ENCODE assay signal across 18 cellular contexts in genomic region chr18:36139251-36139650, GRCh38. TPM values are rescaled to one million over a fixed set of nuclear protein-coding genes. Genes with fewer than 3 reads are reported as not detected.
A peak's percentile ranks its signal among the peaks of the same experiment; 100 is the strongest.
DNase-seq lines count a peak whose midpoint lies in the region; ATAC-seq, FAIRE-seq and TF ChIP-seq lines count a peak whose summit lies in the region.
"Had no signal": no experiment of that assay in that cellular context is flagged by ENCODE, and none has a peak within 500 bp of the region (broad histone marks: within the 10 kb centered on the region; RNA-seq: fewer than 3 reads in every experiment).

No MANE protein-coding gene starts in this region.

- TF ChIP-seq CTCF in GM12878 (IDR thresholded peaks at IDR 0.05 in 2 of 3, conservative IDR thresholded peaks at IDR 0.05 in 1 of 3; ENCODE audit: control insufficient read depth in 2 of 3, extremely low read depth in 1 of 3, insufficient read depth in 1 of 3, low read depth in 3 of 3, low read length in 3 of 3) (no peak), body of pancreas (IDR thresholded peaks at IDR 0.05) (no peak)

- in situ Hi-C loops in GM12878 (cut with MboI), result no loop called here

- H3K4me2 ChIP-seq in GM12878 (ENCODE audit: control insufficient read depth, insufficient read depth), result no peak overlapping the region
- H3K4me2 ChIP-seq: A549; BLaER1 treated with 17β-estradiol and CSF1 and Interleukin-3, amounts not matched to agents 10 nM and 100 nM had no signal

- WGBS in GM12878 (ENCODE audit: insufficient coverage, insufficient replicate concordance, low lambda C conversion rate, missing lambda C conversion rate), result 98% methylated on average over 5 of the region's 5 CpGs
- 86 to 96% methylated on average over 5 of the region's 5 CpGs for WGBS in body of pancreas, 2 donors

- DNase-seq in COLO668 (lab: John Stamatoyannopoulos, UW; ENCODE audit: unreplicated experiment), result peak; percentile 78
- peak; percentile 3 for DNase-seq in ELF-1 (ENCODE audit: low read depth, low spot score)
- peak; percentile 58 for DNase-seq in NCI-H2171 (lab: John Stamatoyannopoulos, UW)
- DNase-seq in GM12878 (ENCODE audit: low read depth, low spot score), result no peak
- DNase-seq in body of pancreas, result no peak
- no peak for DNase-seq in NCI-H2081 treated with DMSO at 0.1 percent for 48 hours (lab: John Stamatoyannopoulos, UW)
- no peak for DNase-seq in Kasumi-1 (lab: John Stamatoyannopoulos, UW)
- no peak for DNase-seq in activated gamma-delta T cell (lab: John Stamatoyannopoulos, UW)
- DNase-seq: CD8-positive, alpha-beta memory T cell; HCEC 1CT; NCI-H226; NCI-H748 treated with DMSO at 0.1 percent for 48 hours; PC-3; SJCRH30; T-helper 2 cell had no signal

- BruUV-seq in GM12878 (replicated peaks; lab: Mats Ljungman, UMichigan), result no TSS peak

- H4K20me1 ChIP-seq in GM12878 (ENCODE audit: control insufficient read depth, insufficient read depth), result no peaks in the 10 kb centered on the region

- FAIRE-seq in GM12878 (lab: Jason Lieb, UNC), result peak; percentile 61
- FAIRE-seq: A549, K562 had no signal

- no peak overlapping the region for H2AFZ ChIP-seq in GM12878 (ENCODE audit: control insufficient read depth, low read depth, low read length)

- POLR2A ChIA-PET in GM12878 (lab: Charles Lee), result no interaction called here

- CTCF ChIA-PET in GM12878 (lab: Yijun Ruan, JAX), result no interaction called here

- peaks cover 2 to 11% of the 10 kb centered on the region in 2 experiments; a peak in 3 of 4 replicates for H3K36me3 ChIP-seq in GM12878 (ENCODE audit: control insufficient read depth in 2 of 2, insufficient read depth in 2 of 2, low read length in 1 of 2)
- H3K36me3 ChIP-seq in body of pancreas (replicated peaks in 1 of 2; ENCODE audit: insufficient read depth in 1 of 2, low read depth in 2 of 2), result peaks cover 8 to 20% of the 10 kb centered on the region in 2 donors

- TF ChIP-seq EP300 in GM12878 (IDR thresholded peaks at IDR 0.05; ENCODE audit: borderline replicate concordance in 1 of 2, control insufficient read depth in 1 of 2, low read depth in 2 of 2, low read length in 2 of 2), result no peak

- TF ChIP-seq POLR2A in GM12878 (IDR thresholded peaks at IDR 0.05; ENCODE audit: low read depth, low read length) (no peak), body of pancreas (IDR thresholded peaks at IDR 0.05) (no peak)

- peaks cover 9% of the 10 kb centered on the region for H3K79me2 ChIP-seq in GM12878 (ENCODE audit: control insufficient read depth, insufficient read depth, low read length)

- no peaks in the 10 kb centered on the region for H3K9me3 ChIP-seq in GM12878 (replicated peaks; ENCODE audit: control insufficient read depth, insufficient read depth, low read length)
- no peaks in the 10 kb centered on the region for H3K9me3 ChIP-seq in body of pancreas
- H3K9me3 ChIP-seq: A549; BLaER1 treated with 17β-estradiol and CSF1 and Interleukin-3, amounts not matched to agents 10 nM and 100 nM; SJCRH30 had no signal

- RAD21 ChIA-PET in GM12878 (lab: Charles Lee; ENCODE audit: unreplicated experiment), result no interaction called here

- H3K4me3 ChIP-seq in GM12878, result no peak overlapping the region
- H3K4me3 ChIP-seq in body of pancreas, result no peak overlapping the region
- H3K4me3 ChIP-seq: A549; BLaER1 treated with 17β-estradiol and CSF1 and Interleukin-3, amounts not matched to agents 10 nM and 100 nM; K562; SJCRH30 had no signal

- H3K27ac ChIP-seq in GM12878 (ENCODE audit: control insufficient read depth, insufficient read depth), result no peak overlapping the region
- no peak overlapping the region for H3K27ac ChIP-seq in body of pancreas
- H3K27ac ChIP-seq: A549; BLaER1 treated with 17β-estradiol and CSF1 and Interleukin-3, amounts not matched to agents 10 nM and 100 nM; SJCRH30 had no signal

- intact Hi-C loops in GM12878 (cut with micrococcal nuclease; ENCODE audit: unreplicated experiment) (no loop called here), body of pancreas (cut with DNase I) (no loop called here)

- TF ChIP-seq RAD21 in GM12878 (IDR thresholded peaks at IDR 0.05; ENCODE audit: insufficient read depth, low read depth, low read length), result no peak

- H3K27me3 ChIP-seq in GM12878 (replicated peaks in 1 of 2; ENCODE audit: control insufficient read depth in 2 of 2, insufficient read depth in 2 of 2, low read length in 1 of 2) (no peaks in the 10 kb centered on the region), body of pancreas (no peaks in the 10 kb centered on the region)
- H3K27me3 ChIP-seq: BLaER1 treated with 17β-estradiol and CSF1 and Interleukin-3, amounts not matched to agents 10 nM and 100 nM; SJCRH30 had no signal

- no peak overlapping the region for H3K9ac ChIP-seq in GM12878 (ENCODE audit: control insufficient read depth, insufficient read depth, low read length)
- H3K9ac ChIP-seq: BLaER1 treated with 17β-estradiol and CSF1 and Interleukin-3, amounts not matched to agents 10 nM and 100 nM had no signal

- H3K4me1 ChIP-seq in GM12878 (ENCODE audit: control insufficient read depth, insufficient read depth, low read length) (no peaks in the 10 kb centered on the region), body of pancreas (no peaks in the 10 kb centered on the region)
- H3K4me1 ChIP-seq: A549, SJCRH30 had no signal

- SMC1A ChIA-PET in GM12878 (lab: Charles Lee; ENCODE audit: uncharacterized antibody, unreplicated experiment), result interaction anchor here (1.0 to 2.6 kb wide), 7 partner anchors 8 to 146 kb away, joined by 3 to 12 read pairs (median 4); no protein-coding TSS in a partner anchor

- ATAC-seq in GM12878 (no peak), body of pancreas (no peak)
- ATAC-seq: A549, K562, PC-3 had no signal

RNA-seq across cellular contexts. Expression of gene ELP2, which starts 9.6 kb away (rescaled TPM):
- 502 and 522 TPM in 2 replicates for total RNA-seq in GM12878 (2013; cell fraction: nucleolus; rRNA removed)
- 117 and 145 TPM in 2 replicates for total RNA-seq in GM12878 (2014; rRNA removed)
- 58.9 and 59.8 TPM in 2 replicates for total RNA-seq in GM12878 (2014; rRNA removed; fragmentation: Illumina TruSeq; extraction: Trizol)
- 88.8 and 92.8 TPM in 2 replicates for total RNA-seq in GM12878 (2021)
- 85.1 TPM for polyA plus RNA-seq in GM12878 (2011; ENCODE audit: low read depth)
- 134 and 180 TPM in 2 replicates for polyA plus RNA-seq in GM12878 (2011; rRNA removed)
- 57.9 and 70.0 TPM in 2 replicates for polyA plus RNA-seq in GM12878 (2011; cell fraction: cytosol; rRNA removed)
- 110 and 124 TPM in 2 replicates for polyA plus RNA-seq in GM12878 (2011; cell fraction: nucleus; rRNA removed)
- polyA plus RNA-seq in GM12878 (2012), result 98.3 and 108 TPM in 2 replicates
- polyA plus RNA-seq in GM12878 (2014; fragmentation: Illumina TruSeq; extraction: Trizol), result 56.9 and 73.2 TPM in 2 replicates
- 10 to 100 TPM; 90.6 to 90.7 TPM for polyA plus RNA-seq in GM12878 (2014; fragmentation: Nextera tagmentation; extraction: Ambion mirVana)
- polyA plus RNA-seq in GM12878 (2014; rRNA removed), result 58.4 and 65.5 TPM in 2 replicates
- polyA plus RNA-seq in GM12878 (2016; fragmentation: Nextera tagmentation; extraction: Ambion mirVana), result 10 to 100 TPM; 76.9 to 86.4 TPM
- polyA minus RNA-seq in GM12878 (2011; rRNA and poly(A)+ RNA removed), result 139 and 161 TPM in 2 replicates
- 40.2 and 47.3 TPM in 2 replicates for polyA minus RNA-seq in GM12878 (2011; cell fraction: cytosol; rRNA and poly(A)+ RNA removed)
- 111 and 131 TPM in 2 replicates for polyA minus RNA-seq in GM12878 (2011; cell fraction: nucleus; rRNA and poly(A)+ RNA removed)
- total RNA-seq in body of pancreas, result 10 to 100 TPM; 44.2 to 56.8 TPM

RNA-seq across cellular contexts. Expression of gene SLC39A6, which starts 10.1 kb away (rescaled TPM):
- total RNA-seq in GM12878 (2013; cell fraction: nucleolus; rRNA removed), result 49.7 and 61.2 TPM in 2 replicates
- total RNA-seq in GM12878 (2014; rRNA removed) (53.3 and 58.1 TPM in 2 replicates), GM12878 (2014; rRNA removed; fragmentation: Illumina TruSeq; extraction: Trizol) (54.8 and 54.9 TPM in 2 replicates), GM12878 (2021) (31.5 and 31.8 TPM in 2 replicates), body of pancreas (10 to 100 TPM; 22.6 to 22.7 TPM)
- 22.7 TPM for polyA plus RNA-seq in GM12878 (2011; ENCODE audit: low read depth)
- polyA plus RNA-seq in GM12878 (2011; rRNA removed) (65.1 and 65.9 TPM in 2 replicates), GM12878 (2014; fragmentation: Illumina TruSeq; extraction: Trizol) (51.5 and 60.6 TPM in 2 replicates), GM12878 (2014; fragmentation: Nextera tagmentation; extraction: Ambion mirVana) (10 to 100 TPM; 12.4 to 19.5 TPM), GM12878 (2014; rRNA removed) (27.7 and 34.1 TPM in 2 replicates), GM12878 (2016; fragmentation: Nextera tagmentation; extraction: Ambion mirVana) (10 to 100 TPM; 38.7 to 43.9 TPM)
- 37.4 and 45.2 TPM in 2 replicates for polyA plus RNA-seq in GM12878 (2011; cell fraction: cytosol; rRNA removed)
- polyA plus RNA-seq in GM12878 (2011; cell fraction: nucleus; rRNA removed), result 27.5 and 31.7 TPM in 2 replicates
- 20.1 and 22.9 TPM in 2 replicates for polyA plus RNA-seq in GM12878 (2012)
- 66.1 and 89.0 TPM in 2 replicates for polyA minus RNA-seq in GM12878 (2011; rRNA and poly(A)+ RNA removed)
- 13.1 and 16.2 TPM in 2 replicates for polyA minus RNA-seq in GM12878 (2011; cell fraction: cytosol; rRNA and poly(A)+ RNA removed)
- 10.6 and 15.5 TPM in 2 replicates for polyA minus RNA-seq in GM12878 (2011; cell fraction: nucleus; rRNA and poly(A)+ RNA removed)

RNA-seq across cellular contexts. Expression of gene MOCOS, which starts 48.0 kb away (rescaled TPM):
- 0.19 TPM in 1 of 2 replicates, not detected in the other for total RNA-seq in GM12878 (2013; cell fraction: nucleolus; rRNA removed)
- 0.34 and 0.49 TPM in 2 replicates for total RNA-seq in GM12878 (2014; rRNA removed)
- total RNA-seq in GM12878 (2014; rRNA removed; fragmentation: Illumina TruSeq; extraction: Trizol), result 0.31 and 0.41 TPM in 2 replicates
- 0.35 and 0.38 TPM in 2 replicates for total RNA-seq in GM12878 (2021)
- polyA plus RNA-seq in GM12878 (2011; ENCODE audit: low read depth), result 0.04 TPM
- 0.56 and 1.1 TPM in 2 replicates for polyA plus RNA-seq in GM12878 (2011; rRNA removed)
- 0.28 and 0.30 TPM in 2 replicates for polyA plus RNA-seq in GM12878 (2011; cell fraction: cytosol; rRNA removed)
- 0.25 and 0.29 TPM in 2 replicates for polyA plus RNA-seq in GM12878 (2011; cell fraction: nucleus; rRNA removed)
- 0.04 and 0.13 TPM in 2 replicates for polyA plus RNA-seq in GM12878 (2012)
- polyA plus RNA-seq in GM12878 (2014; fragmentation: Illumina TruSeq; extraction: Trizol), result 0.21 and 0.24 TPM in 2 replicates
- polyA plus RNA-seq in GM12878 (2014; fragmentation: Nextera tagmentation; extraction: Ambion mirVana), result under 1 TPM; 0.16 to 0.26 TPM
- polyA plus RNA-seq in GM12878 (2014; rRNA removed), result 0.46 and 0.58 TPM in 2 replicates
- polyA plus RNA-seq in GM12878 (2016; fragmentation: Nextera tagmentation; extraction: Ambion mirVana), result under 1 TPM; 0.25 to 0.47 TPM
- 0.15 and 0.52 TPM in 2 replicates for polyA minus RNA-seq in GM12878 (2011; rRNA and poly(A)+ RNA removed)
- 0.40 and 0.73 TPM in 2 replicates for polyA minus RNA-seq in GM12878 (2011; cell fraction: cytosol; rRNA and poly(A)+ RNA removed)
- polyA minus RNA-seq in GM12878 (2011; cell fraction: nucleus; rRNA and poly(A)+ RNA removed), result 0.24 and 0.38 TPM in 2 replicates
- total RNA-seq in body of pancreas, result 1 to 10 TPM; 1.0 to 1.3 TPM
- total RNA-seq: SJCRH30 had no signal

Comparison
In these comparisons a context has a peak if more than half of its experiments do, and no peak if none do; other contexts are left out.
1. DNase-seq: peak in COLO668 (single experiment), ELF-1 (single experiment) and NCI-H2171 (single experiment); none in GM12878 (single experiment), body of pancreas (0 of 4), NCI-H2081 treated with DMSO at 0.1 percent for 48 hours (single experiment), Kasumi-1 (0 of 2) and activated gamma-delta T cell (single experiment).